In genomic region chr16:47574091-47575054, GRCh38 we compare ENCODE assay signal across 8 cellular contexts.
DNase-seq lines count a peak whose midpoint lies in the region; ATAC-seq lines count a peak whose summit lies in the region.

No MANE protein-coding gene starts in this region.

- H3K9ac ChIP-seq in neuronal stem cell (ENCODE audit: low read depth, low read length, poor library complexity), result no peak overlapping the region

- H3K36me3 Mint-ChIP-seq in activated T-helper 1 cell treated with anti-CD3 and anti-CD28 coated beads, Interleukin-12 subunit alpha, Interleukin-12 subunit beta, Interleukin-2, Interleukin-4 antibody, amounts not matched to agents 30 ng/mL and 10 ng/mL and 1 ng/mL, durations not matched to agents 14 hours and 24 hours and 36 hours (ENCODE audit: low read depth), result peaks cover 10% of the 10 kb centered on the region

- peak overlapping the region; percentile 45 for H3K27ac Mint-ChIP-seq in activated T-helper 1 cell treated with anti-CD3 and anti-CD28 coated beads, Interleukin-12 subunit alpha, Interleukin-12 subunit beta, Interleukin-2, Interleukin-4 antibody, amounts not matched to agents 30 ng/mL and 10 ng/mL and 1 ng/mL, durations not matched to agents 14 hours and 24 hours and 36 hours

- H4K91ac ChIP-seq in neuronal stem cell (ENCODE audit: low read depth, low read length, poor library complexity), result no peak overlapping the region

- no peak overlapping the region for H2BK15ac ChIP-seq in neuronal stem cell (ENCODE audit: low read length)

- DNase-seq in GM03348 (ENCODE audit: low spot score) (peak; percentile 15), HPDE6-E6E7 (ENCODE audit: extremely low spot score) (peak; percentile 90), neuronal stem cell (ENCODE audit: low spot score) (peak; percentile 1), H7 (no peak), OCI-M2 (lab: John Stamatoyannopoulos, UW; ENCODE audit: unreplicated experiment) (no peak)
- DNase-seq in activated T-helper 1 cell treated with anti-CD3 and anti-CD28 coated beads, Interleukin-12 subunit alpha, Interleukin-12 subunit beta, Interleukin-2, Interleukin-4 antibody, amounts not matched to agents 30 ng/mL and 10 ng/mL and 1 ng/mL, durations not matched to agents 14 hours and 24 hours and 36 hours (ENCODE audit: low spot score), result no peak
- no peak for DNase-seq in effector CD8-positive, alpha-beta T cell (lab: John Stamatoyannopoulos, UW)

- no peaks in the 10 kb centered on the region for H3K79me1 ChIP-seq in neuronal stem cell (ENCODE audit: low read depth, low read length)

- no peak overlapping the region for H2BK5ac ChIP-seq in neuronal stem cell (ENCODE audit: low read length)

- no peak overlapping the region for H4K8ac ChIP-seq in neuronal stem cell (ENCODE audit: low read depth, low read length)

- H3K4me2 ChIP-seq in neuronal stem cell (ENCODE audit: insufficient read depth, low read length, poor library complexity, severe bottlenecking), result no peak overlapping the region

- H3K4me3 ChIP-seq in neuronal stem cell (ENCODE audit: low read length in 2 of 2) (no peak overlapping the region), H7 (ENCODE audit: insufficient read depth, low read depth, low read length) (no peak overlapping the region)

- no peak overlapping the region for H3K23ac ChIP-seq in neuronal stem cell (ENCODE audit: low read depth, low read length, poor library complexity)

- H3K4me1 ChIP-seq in neuronal stem cell (ENCODE audit: control insufficient read depth in 2 of 2, insufficient read depth in 1 of 2, low read depth in 1 of 2, low read length in 2 of 2), result no peaks in the 10 kb centered on the region

- H3K27me3 ChIP-seq in neuronal stem cell (ENCODE audit: control insufficient read depth in 3 of 3, insufficient read depth in 3 of 3, low read depth in 1 of 3, low read length in 3 of 3) (no peaks in the 10 kb centered on the region), H7 (ENCODE audit: control insufficient read depth, insufficient read depth, low read length) (no peaks in the 10 kb centered on the region)

- no peaks in the 10 kb centered on the region for H3K27me3 Mint-ChIP-seq in activated T-helper 1 cell treated with anti-CD3 and anti-CD28 coated beads, Interleukin-12 subunit alpha, Interleukin-12 subunit beta, Interleukin-2, Interleukin-4 antibody, amounts not matched to agents 30 ng/mL and 10 ng/mL and 1 ng/mL, durations not matched to agents 14 hours and 24 hours and 36 hours (ENCODE audit: insufficient read depth)

- no peaks in the 10 kb centered on the region for H3K9me3 ChIP-seq in neuronal stem cell (replicated peaks in 1 of 2; ENCODE audit: control insufficient read depth in 2 of 2, insufficient read depth in 1 of 2, low read depth in 1 of 2, low read length in 2 of 2)

- H2AK5ac ChIP-seq in neuronal stem cell (ENCODE audit: low read depth, low read length), result no peak overlapping the region

- H2BK12ac ChIP-seq in neuronal stem cell (ENCODE audit: low read length), result no peak overlapping the region

- H3K36me3 ChIP-seq in neuronal stem cell (replicated peaks in 1 of 2; ENCODE audit: control insufficient read depth in 2 of 2, insufficient read depth in 2 of 2, low read length in 2 of 2), result peaks cover 0 to 2% of the 10 kb centered on the region in 2 donors
- H3K36me3 ChIP-seq in H7 (replicated peaks; ENCODE audit: control insufficient read depth, insufficient read depth, low read length), result no peaks in the 10 kb centered on the region

- no CpG with 5 or more reads among the region's 5 CpGs for WGBS in neuronal stem cell (ENCODE audit: extremely low coverage in 2 of 2, insufficient read length in 2 of 2, insufficient replicate concordance in 1 of 2), 2 donors

- H3K9me3 Mint-ChIP-seq in activated T-helper 1 cell treated with anti-CD3 and anti-CD28 coated beads, Interleukin-12 subunit alpha, Interleukin-12 subunit beta, Interleukin-2, Interleukin-4 antibody, amounts not matched to agents 30 ng/mL and 10 ng/mL and 1 ng/mL, durations not matched to agents 14 hours and 24 hours and 36 hours, result no peaks in the 10 kb centered on the region

- no peak overlapping the region for H2AFZ ChIP-seq in neuronal stem cell (ENCODE audit: low read length)

- H3K4me1 Mint-ChIP-seq in activated T-helper 1 cell treated with anti-CD3 and anti-CD28 coated beads, Interleukin-12 subunit alpha, Interleukin-12 subunit beta, Interleukin-2, Interleukin-4 antibody, amounts not matched to agents 30 ng/mL and 10 ng/mL and 1 ng/mL, durations not matched to agents 14 hours and 24 hours and 36 hours (ENCODE audit: low read depth), result peaks cover 55% of the 10 kb centered on the region

- no peak overlapping the region for H3K4ac ChIP-seq in neuronal stem cell (ENCODE audit: low read length)

- H3K27ac ChIP-seq in neuronal stem cell (replicated peaks; ENCODE audit: low read length), result no peak overlapping the region

- peak overlapping the region; percentile 59 for H3K18ac ChIP-seq in neuronal stem cell (ENCODE audit: low read length)

- intact Hi-C loops in activated T-helper 1 cell treated with anti-CD3 and anti-CD28 coated beads, Interleukin-12 subunit alpha, Interleukin-12 subunit beta, Interleukin-2, Interleukin-4 antibody, amounts not matched to agents 30 ng/mL and 10 ng/mL and 1 ng/mL, durations not matched to agents 14 hours and 24 hours and 36 hours (cut with micrococcal nuclease), result loop anchor here (1.0 to 10.0 kb wide), 4 partner anchors 113 to 600 kb away; partner anchors contain the start of genes DNAJA2, ITFG1, NETO2 and PHKB

- peak overlapping the region; percentile 5 for H3K4me3 Mint-ChIP-seq in activated T-helper 1 cell treated with anti-CD3 and anti-CD28 coated beads, Interleukin-12 subunit alpha, Interleukin-12 subunit beta, Interleukin-2, Interleukin-4 antibody, amounts not matched to agents 30 ng/mL and 10 ng/mL and 1 ng/mL, durations not matched to agents 14 hours and 24 hours and 36 hours

- H3K14ac ChIP-seq in neuronal stem cell (ENCODE audit: low read length), result no peak overlapping the region

- no peak for ATAC-seq in GM18873 (IDR thresholded peaks at IDR 0.05; ENCODE audit: low FRiP score, unreplicated experiment)

- no peak overlapping the region for H2BK120ac ChIP-seq in neuronal stem cell (ENCODE audit: low read depth, low read length)

Comparison
In these comparisons a context has a peak if more than half of its experiments do, and no peak if none do; other contexts are left out.
1. DNase-seq: peak in GM03348 (single experiment), HPDE6-E6E7 (single experiment) and neuronal stem cell (single experiment); none in activated T-helper 1 cell treated with anti-CD3 and anti-CD28 coated beads, Interleukin-12 subunit alpha, Interleukin-12 subunit beta, Interleukin-2, Interleukin-4 antibody, amounts not matched to agents 30 ng/mL and 10 ng/mL and 1 ng/mL, durations not matched to agents 14 hours and 24 hours and 36 hours (single experiment), H7 (single experiment), OCI-M2 (single experiment) and effector CD8-positive, alpha-beta T cell (single experiment).